In the genomic region with DNA sequence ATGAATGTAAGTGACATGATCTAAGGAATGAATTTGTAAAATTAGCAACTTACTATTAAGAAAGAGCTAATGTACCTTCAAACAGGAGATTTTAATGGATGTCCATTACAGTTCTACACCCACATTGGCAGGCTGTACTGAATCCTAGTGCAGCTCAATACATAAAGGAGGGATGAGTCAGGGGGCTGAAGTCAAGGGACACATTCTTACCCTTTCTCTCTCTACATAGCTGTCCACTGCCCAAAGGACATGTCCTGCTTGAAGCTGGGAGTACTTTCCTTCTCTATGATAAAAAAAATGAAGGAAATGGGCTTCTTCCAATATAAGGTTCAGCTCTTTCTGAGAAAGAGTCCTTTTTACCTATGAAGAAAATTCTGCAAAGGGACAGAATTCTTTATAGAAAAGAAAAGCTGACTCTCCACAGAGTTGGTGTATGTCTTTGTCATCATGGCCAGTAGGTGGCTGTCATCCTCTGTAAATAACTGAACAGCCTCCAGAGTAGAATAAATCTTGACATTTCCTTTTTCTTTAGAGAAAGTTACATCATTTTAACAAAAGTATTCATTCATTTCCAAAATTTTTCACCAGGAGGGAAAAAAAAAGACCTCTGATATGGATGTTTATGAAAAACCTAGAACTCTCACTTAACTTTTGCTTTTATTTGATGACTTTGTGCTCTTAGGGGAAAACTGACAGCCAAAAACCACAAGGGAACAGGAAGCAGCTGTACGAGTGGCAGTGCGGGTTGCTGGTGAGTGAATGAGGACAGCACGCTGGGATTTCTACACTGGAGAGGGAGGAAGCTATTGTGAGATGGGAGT, we compare ENCODE assay signal across 9 cellular contexts. TPM values are rescaled to one million over a fixed set of nuclear protein-coding genes. Genes with fewer than 3 reads are reported as not detected.
DNase-seq lines count a peak whose midpoint lies in the region; ATAC-seq and TF ChIP-seq lines count a peak whose summit lies in the region.
"Had no signal": no experiment of that assay in that cellular context is flagged by ENCODE, and none has a peak within 500 bp of the region (broad histone marks: within the 10 kb centered on the region; RNA-seq: fewer than 3 reads in every experiment).

No MANE protein-coding gene starts in this region.

- peak in 4 of 6 experiments; percentile 28 to 43 (median 40) for TF ChIP-seq CTCF in Peyer's patch (IDR thresholded peaks at IDR 0.05)
- TF ChIP-seq CTCF in natural killer cell (IDR thresholded peaks at IDR 0.05): peak; percentile 45

- no peaks in the 10 kb centered on the region for H3K9me3 ChIP-seq in Peyer's patch

- peaks cover 12 to 31% of the 10 kb centered on the region in 2 donors for H3K27me3 Mint-ChIP-seq in natural killer cell (ENCODE audit: low read depth in 2 of 2)

- no peaks in the 10 kb centered on the region for H3K36me3 ChIP-seq in Peyer's patch

- peak; percentile 76 for DNase-seq in DMS53 (lab: John Stamatoyannopoulos, UW)
- DNase-seq in Peyer's patch: no peak
- DNase-seq in natural killer cell: no peak
- DNase-seq in NCI-H2196 (lab: John Stamatoyannopoulos, UW; ENCODE audit: unreplicated experiment): no peak
- no peak for DNase-seq in stimulated activated CD4-positive, alpha-beta T cell treated with anti-CD3 and anti-CD28 coated beads, Interleukin-4, amount 100 ng/mL, for 1 hour
- DNase-seq: activated T-cell treated with anti-CD3 and anti-CD28 coated beads, Interleukin-2, amount 50 U/mL, for 4 hours had no signal

- H3K27ac ChIP-seq in Peyer's patch: no peak overlapping the region

- H3K27me3 ChIP-seq in Peyer's patch: no peaks in the 10 kb centered on the region

- peaks cover 24% of the 10 kb centered on the region in 2 donors for H3K4me1 Mint-ChIP-seq in natural killer cell

- intact Hi-C loops in natural killer cell (cut with micrococcal nuclease): no loop called here

- peak overlapping the region in 1 of 2 donors; percentile 7 for H3K27ac Mint-ChIP-seq in natural killer cell

- H3K9me3 Mint-ChIP-seq in natural killer cell: no peaks in the 10 kb centered on the region
- H3K9me3 Mint-ChIP-seq: activated T-cell treated with anti-CD3 and anti-CD28 coated beads, Interleukin-2, amount 50 U/mL, for 4 hours had no signal

- H3K36me3 Mint-ChIP-seq in natural killer cell: no peaks in the 10 kb centered on the region

- no peak for TF ChIP-seq POLR2A in Peyer's patch (IDR thresholded peaks at IDR 0.05)

- peak overlapping the region; percentile 38 for H3K4me3 Mint-ChIP-seq in natural killer cell
- H3K4me3 Mint-ChIP-seq: activated T-cell treated with anti-CD3 and anti-CD28 coated beads, Interleukin-2, amount 50 U/mL, for 4 hours had no signal

- ATAC-seq in GM19324 (IDR thresholded peaks at IDR 0.05; ENCODE audit: low FRiP score, unreplicated experiment) (peak; percentile 60), HG03280 (IDR thresholded peaks at IDR 0.05; ENCODE audit: unreplicated experiment) (peak; percentile 83), esophagus mucosa (peak; percentile 77), natural killer cell (peak; percentile 51 to 59 (median 55))

- peaks cover 0 to 4% (median 0%) of the 10 kb centered on the region in 4 donors for H3K4me1 ChIP-seq in Peyer's patch

- H3K4me3 ChIP-seq in Peyer's patch: no peak overlapping the region

RNA-seq across cellular contexts. Expression of a gene that starts 13.1 kb away (rescaled TPM):
- total RNA-seq in Peyer's patch (not detected), esophagus mucosa (not detected), natural killer cell (not detected)
- total RNA-seq: activated T-cell treated with anti-CD3 and anti-CD28 coated beads, Interleukin-2, amount 50 U/mL, for 4 hours had no signal

RNA-seq across cellular contexts. Expression of a gene that starts 24.9 kb away (rescaled TPM):
- total RNA-seq in Peyer's patch (not detected), esophagus mucosa (not detected), natural killer cell (not detected)
- total RNA-seq: activated T-cell treated with anti-CD3 and anti-CD28 coated beads, Interleukin-2, amount 50 U/mL, for 4 hours had no signal

RNA-seq across cellular contexts. Expression of a gene that starts 35.8 kb away (rescaled TPM):
- total RNA-seq in Peyer's patch (not detected), esophagus mucosa (not detected), natural killer cell (not detected)
- total RNA-seq: activated T-cell treated with anti-CD3 and anti-CD28 coated beads, Interleukin-2, amount 50 U/mL, for 4 hours had no signal

RNA-seq across cellular contexts. Expression of a gene that starts 46.0 kb away (rescaled TPM):
- total RNA-seq in Peyer's patch (not detected), esophagus mucosa (not detected), natural killer cell (not detected)
- total RNA-seq: activated T-cell treated with anti-CD3 and anti-CD28 coated beads, Interleukin-2, amount 50 U/mL, for 4 hours had no signal

RNA-seq across cellular contexts. Expression of a gene that starts 50.9 kb away (rescaled TPM):
- total RNA-seq in Peyer's patch: not detected
- not detected for total RNA-seq in esophagus mucosa
- total RNA-seq in natural killer cell: not detected
- total RNA-seq: activated T-cell treated with anti-CD3 and anti-CD28 coated beads, Interleukin-2, amount 50 U/mL, for 4 hours had no signal
